In the genomic region with DNA sequence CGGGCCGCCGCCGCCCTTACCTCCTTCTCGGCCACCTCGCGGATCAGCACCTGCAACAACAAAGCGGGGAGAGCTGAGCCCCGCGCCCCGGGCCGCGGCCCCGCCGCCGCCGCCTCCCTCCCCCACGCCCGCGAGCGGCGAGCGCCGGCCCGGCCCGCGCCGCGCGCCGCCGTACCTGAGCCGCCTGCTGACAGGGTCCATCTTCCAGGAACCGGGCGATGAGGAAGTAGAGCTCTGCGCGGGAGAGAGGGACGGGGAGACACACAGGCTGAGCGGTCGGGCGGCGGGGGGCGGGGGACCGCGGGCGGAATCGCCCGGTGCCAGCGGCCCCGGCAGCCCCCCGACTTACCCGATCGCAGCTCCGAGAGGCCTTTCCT, we compare ENCODE assay signal across 8 cellular contexts. TPM values are rescaled to one million over a fixed set of nuclear protein-coding genes. Genes with fewer than 3 reads are reported as not detected.
A peak's percentile ranks its signal among the peaks of the same experiment; 100 is the strongest.
DNase-seq lines count a peak whose midpoint lies in the region; ATAC-seq lines count a peak whose summit lies in the region.

No MANE protein-coding gene starts in this region.

- H3K27me3 Mint-ChIP-seq in activated naive CD8-positive, alpha-beta T cell treated with anti-CD3 and anti-CD28 coated beads, Interleukin-2, amount 10 ng/mL, durations not matched to agents 7 days and 5 days: peaks cover 12% of the 10 kb centered on the region
- no peaks in the 10 kb centered on the region for H3K27me3 Mint-ChIP-seq in stimulated activated memory B cell treated with anti-CD40 and anti-IgM and Interleukin-4, amounts not matched to agents 10 μg/mL and 1 μg/mL and 100 μg/mL, for 72 hours

- ATAC-seq in GM18498 (IDR thresholded peaks at IDR 0.05; ENCODE audit: unreplicated experiment) (peak; percentile 33), HG02840 (IDR thresholded peaks at IDR 0.05; ENCODE audit: low FRiP score, unreplicated experiment) (peak; percentile 29)
- ATAC-seq in activated naive CD8-positive, alpha-beta T cell treated with anti-CD3 and anti-CD28 coated beads, Interleukin-2, amount 10 ng/mL, durations not matched to agents 7 days and 5 days (ENCODE audit: low read depth): peak; percentile 28
- peak; percentile 73 for ATAC-seq in stimulated activated memory B cell treated with anti-CD40 and anti-IgM and Interleukin-4, amounts not matched to agents 10 μg/mL and 1 μg/mL and 100 μg/mL, for 72 hours

- POLR2A ChIA-PET in activated naive CD8-positive, alpha-beta T cell treated with anti-CD3 and anti-CD28 coated beads, Interleukin-2, amount 10 ng/mL, durations not matched to agents 7 days and 5 days (lab: Charles Lee): interaction anchor here (0.7 to 3.0 kb wide), 10 partner anchors 11 to 460 kb away, joined by 3 to 14 read pairs (median 4); partner anchors contain the start of genes HMGN3, IRAK1BP1 and LCA5

- peaks cover 12% of the 10 kb centered on the region for H3K36me3 Mint-ChIP-seq in activated naive CD8-positive, alpha-beta T cell treated with anti-CD3 and anti-CD28 coated beads, Interleukin-2, amount 10 ng/mL, durations not matched to agents 7 days and 5 days
- no peaks in the 10 kb centered on the region for H3K36me3 Mint-ChIP-seq in stimulated activated memory B cell treated with anti-CD40 and anti-IgM and Interleukin-4, amounts not matched to agents 10 μg/mL and 1 μg/mL and 100 μg/mL, for 72 hours

- H3K4me3 Mint-ChIP-seq in activated naive CD8-positive, alpha-beta T cell treated with anti-CD3 and anti-CD28 coated beads, Interleukin-2, amount 10 ng/mL, durations not matched to agents 7 days and 5 days: peak overlapping the region; percentile 89
- peak overlapping the region; percentile 91 for H3K4me3 Mint-ChIP-seq in stimulated activated memory B cell treated with anti-CD40 and anti-IgM and Interleukin-4, amounts not matched to agents 10 μg/mL and 1 μg/mL and 100 μg/mL, for 72 hours

- H3K4me1 Mint-ChIP-seq in activated naive CD8-positive, alpha-beta T cell treated with anti-CD3 and anti-CD28 coated beads, Interleukin-2, amount 10 ng/mL, durations not matched to agents 7 days and 5 days: peaks cover 21% of the 10 kb centered on the region
- H3K4me1 Mint-ChIP-seq in stimulated activated memory B cell treated with anti-CD40 and anti-IgM and Interleukin-4, amounts not matched to agents 10 μg/mL and 1 μg/mL and 100 μg/mL, for 72 hours: peaks cover 32% of the 10 kb centered on the region

- peak overlapping the region; percentile 59; the same call in 1 of the 2 replicates for H3K4me3 ChIP-seq in iPS-18c (ENCODE audit: insufficient read depth, low read depth, low read length)

- no peaks in the 10 kb centered on the region for H3K9me3 Mint-ChIP-seq in activated naive CD8-positive, alpha-beta T cell treated with anti-CD3 and anti-CD28 coated beads, Interleukin-2, amount 10 ng/mL, durations not matched to agents 7 days and 5 days
- H3K9me3 Mint-ChIP-seq in stimulated activated memory B cell treated with anti-CD40 and anti-IgM and Interleukin-4, amounts not matched to agents 10 μg/mL and 1 μg/mL and 100 μg/mL, for 72 hours: no peaks in the 10 kb centered on the region

- no peaks in the 10 kb centered on the region for H3K9me3 ChIP-seq in iPS-18c (ENCODE audit: control insufficient read depth, insufficient read depth, low read length)

- H3K27ac Mint-ChIP-seq in activated naive CD8-positive, alpha-beta T cell treated with anti-CD3 and anti-CD28 coated beads, Interleukin-2, amount 10 ng/mL, durations not matched to agents 7 days and 5 days: peak overlapping the region; percentile 98
- H3K27ac Mint-ChIP-seq in stimulated activated memory B cell treated with anti-CD40 and anti-IgM and Interleukin-4, amounts not matched to agents 10 μg/mL and 1 μg/mL and 100 μg/mL, for 72 hours: peak overlapping the region; percentile 95

- DNase-seq in AG08395 (ENCODE audit: low spot score) (peak; percentile 16), NCI-H2107 treated with DMSO at 0.1 percent for 48 hours (lab: John Stamatoyannopoulos, UW; ENCODE audit: unreplicated experiment) (peak; percentile 36), ureter (ENCODE audit: low spot score) (no peak)
- no peak for DNase-seq in activated naive CD8-positive, alpha-beta T cell treated with anti-CD3 and anti-CD28 coated beads, Interleukin-2, amount 10 ng/mL, durations not matched to agents 7 days and 5 days

RNA-seq across cellular contexts. Expression of gene PHIP, which starts 0.4 kb away (rescaled TPM):
- 10 to 100 TPM; 33.2 to 34.3 TPM for total RNA-seq in activated naive CD8-positive, alpha-beta T cell treated with anti-CD3 and anti-CD28 coated beads, Interleukin-2, amount 10 ng/mL, durations not matched to agents 7 days and 5 days
- 44.8 TPM for total RNA-seq in ureter

Comparison
In these comparisons a context has a peak if more than half of its experiments do, and no peak if none do; other contexts are left out.
1. DNase-seq: peak in AG08395 (single experiment) and NCI-H2107 treated with DMSO at 0.1 percent for 48 hours (single experiment); none in activated naive CD8-positive, alpha-beta T cell treated with anti-CD3 and anti-CD28 coated beads, Interleukin-2, amount 10 ng/mL, durations not matched to agents 7 days and 5 days (single experiment) and ureter (single experiment).
2. Peak in every context shown above with its lines, with median percentiles within 50 percentile points of each other: ATAC-seq.